ENCODE assay signal across 16 cellular contexts in genomic region chr17:21024024-21024423, GRCh38. TPM values are rescaled to one million over a fixed set of nuclear protein-coding genes. Genes with fewer than 3 reads are reported as not detected.
DNase-seq lines count a peak whose midpoint lies in the region; ATAC-seq and TF ChIP-seq lines count a peak whose summit lies in the region.
"Had no signal": no experiment of that assay in that cellular context is flagged by ENCODE, and none has a peak within 500 bp of the region (broad histone marks: within the 10 kb centered on the region; RNA-seq: fewer than 3 reads in every experiment).

No MANE protein-coding gene starts in this region.

- CTCF ChIA-PET in activated CD8-positive, alpha-beta T cell treated with anti-CD3 and anti-CD28 coated beads for 36 hours (lab: Charles Lee), result interaction anchor here (1.0 to 1.6 kb wide), 3 partner anchors 16 to 96 kb away, joined by 3 to 6 read pairs (median 3); no protein-coding TSS in a partner anchor

- no peak for TF ChIP-seq CTCF in activated CD8-positive, alpha-beta T cell treated with anti-CD3 and anti-CD28 coated beads for 36 hours (IDR thresholded peaks at IDR 0.05)

- no peak overlapping the region for H3K4me3 Mint-ChIP-seq in activated CD8-positive, alpha-beta T cell treated with anti-CD3 and anti-CD28 coated beads for 36 hours
- peak overlapping the region in 2 of 5 donors; percentile 5 to 26 for H3K4me3 Mint-ChIP-seq in immature natural killer cell
- H3K4me3 Mint-ChIP-seq in stimulated activated naive CD8-positive, alpha-beta T cell treated with anti-CD3 and anti-CD28 coated beads, Interleukin-15, amount 100 ng/mL, for 72 hours, result peak overlapping the region in 1 of 2 donors; percentile 24

- peaks cover 65% of the 10 kb centered on the region for H3K36me3 Mint-ChIP-seq in activated CD8-positive, alpha-beta T cell treated with anti-CD3 and anti-CD28 coated beads for 36 hours (ENCODE audit: low read depth)
- peaks cover 7 to 32% (median 20%) of the 10 kb centered on the region in 3 donors for H3K36me3 Mint-ChIP-seq in immature natural killer cell

- H3K9me3 Mint-ChIP-seq in activated CD8-positive, alpha-beta T cell treated with anti-CD3 and anti-CD28 coated beads for 36 hours, result no peaks in the 10 kb centered on the region
- H3K9me3 Mint-ChIP-seq in immature natural killer cell, result no peaks in the 10 kb centered on the region
- no peaks in the 10 kb centered on the region for H3K9me3 Mint-ChIP-seq in stimulated activated naive CD8-positive, alpha-beta T cell treated with anti-CD3 and anti-CD28 coated beads, Interleukin-15, amount 100 ng/mL, for 72 hours

- intact Hi-C loops in activated CD8-positive, alpha-beta T cell treated with anti-CD3 and anti-CD28 coated beads for 36 hours (cut with micrococcal nuclease), result no loop called here

- H3K4me1 Mint-ChIP-seq in activated CD8-positive, alpha-beta T cell treated with anti-CD3 and anti-CD28 coated beads for 36 hours (ENCODE audit: low read depth), result peaks cover 51% of the 10 kb centered on the region
- H3K4me1 Mint-ChIP-seq in immature natural killer cell, result peaks cover 45 to 55% of the 10 kb centered on the region in 2 donors
- H3K4me1 Mint-ChIP-seq in stimulated activated naive CD8-positive, alpha-beta T cell treated with anti-CD3 and anti-CD28 coated beads, Interleukin-15, amount 100 ng/mL, for 72 hours, result peaks cover 44% of the 10 kb centered on the region

- peak; percentile 34 for DNase-seq in activated effector memory CD4-positive, alpha-beta T cell treated with anti-CD3 and anti-CD28 coated beads, Interleukin-2, amount 50 U/mL, for 16 hours
- no peak for DNase-seq in activated effector memory CD4-positive, alpha-beta T cell treated with Interleukin-2 at 50 U/mL for 16 hours
- DNase-seq in activated CD8-positive, alpha-beta T cell treated with anti-CD3 and anti-CD28 coated beads for 36 hours, result no peak
- no peak for DNase-seq in immature natural killer cell
- DNase-seq in stimulated activated naive CD8-positive, alpha-beta T cell treated with anti-CD3 and anti-CD28 coated beads, Interleukin-15, amount 100 ng/mL, for 72 hours, result no peak
- no peak for DNase-seq in GDM1 (lab: John Stamatoyannopoulos, UW)
- DNase-seq: activated CD4-positive, CD25-positive, alpha-beta regulatory T cell; cerebellar nuclear complex; DMS79; lower lobe of right lung; NCI-H2107; SK-N-SH; stimulated activated CD4-positive, alpha-beta T cell treated with anti-CD3 and anti-CD28 coated beads, Interleukin-12 subunit alpha, Interleukin-12 subunit beta, amount 100 ng/mL, for 4 hours; upper lobe of right lung had no signal

- peak overlapping the region; percentile 80 for H3K27ac Mint-ChIP-seq in activated CD8-positive, alpha-beta T cell treated with anti-CD3 and anti-CD28 coated beads for 36 hours
- peak overlapping the region; percentile 68 to 84 (median 74) for H3K27ac Mint-ChIP-seq in immature natural killer cell
- peak overlapping the region in 1 of 2 donors; percentile 57 for H3K27ac Mint-ChIP-seq in stimulated activated naive CD8-positive, alpha-beta T cell treated with anti-CD3 and anti-CD28 coated beads, Interleukin-15, amount 100 ng/mL, for 72 hours

- no peaks in the 10 kb centered on the region for H3K27me3 Mint-ChIP-seq in activated CD8-positive, alpha-beta T cell treated with anti-CD3 and anti-CD28 coated beads for 36 hours
- peaks cover 0 to 3% (median 1%) of the 10 kb centered on the region in 3 donors for H3K27me3 Mint-ChIP-seq in immature natural killer cell (ENCODE audit: low read depth in 3 of 3)
- H3K27me3 Mint-ChIP-seq in stimulated activated naive CD8-positive, alpha-beta T cell treated with anti-CD3 and anti-CD28 coated beads, Interleukin-15, amount 100 ng/mL, for 72 hours, result no peaks in the 10 kb centered on the region

- no peak for ATAC-seq in activated CD8-positive, alpha-beta T cell treated with anti-CD3 and anti-CD28 coated beads for 36 hours
- peak; percentile 40 for ATAC-seq in stimulated activated naive CD8-positive, alpha-beta T cell treated with anti-CD3 and anti-CD28 coated beads, Interleukin-15, amount 100 ng/mL, for 72 hours
- ATAC-seq in GM18498 (IDR thresholded peaks at IDR 0.05; ENCODE audit: unreplicated experiment) (no peak), HG03039 (IDR thresholded peaks at IDR 0.05; ENCODE audit: unreplicated experiment) (no peak)
- ATAC-seq: lower lobe of right lung, upper lobe of right lung had no signal

- POLR2A ChIA-PET in activated CD8-positive, alpha-beta T cell treated with anti-CD3 and anti-CD28 coated beads for 36 hours (lab: Charles Lee), result interaction anchor here (1.2 kb wide), 1 partner anchor 19 kb away, joined by 4 read pairs; the partner anchor contains the start of gene USP22

RNA-seq across cellular contexts. Expression of gene USP22, which starts 18.8 kb away (rescaled TPM):
- 100 to 1,000 TPM; 149 to 153 TPM for total RNA-seq in activated CD8-positive, alpha-beta T cell treated with anti-CD3 and anti-CD28 coated beads for 36 hours
- polyA plus RNA-seq in immature natural killer cell, result 10 to 100 TPM in 2 of 3 donors, 1 to 10 TPM in 1; 9.6 to 31.7 (median 21.4) TPM
